In the genomic region with DNA sequence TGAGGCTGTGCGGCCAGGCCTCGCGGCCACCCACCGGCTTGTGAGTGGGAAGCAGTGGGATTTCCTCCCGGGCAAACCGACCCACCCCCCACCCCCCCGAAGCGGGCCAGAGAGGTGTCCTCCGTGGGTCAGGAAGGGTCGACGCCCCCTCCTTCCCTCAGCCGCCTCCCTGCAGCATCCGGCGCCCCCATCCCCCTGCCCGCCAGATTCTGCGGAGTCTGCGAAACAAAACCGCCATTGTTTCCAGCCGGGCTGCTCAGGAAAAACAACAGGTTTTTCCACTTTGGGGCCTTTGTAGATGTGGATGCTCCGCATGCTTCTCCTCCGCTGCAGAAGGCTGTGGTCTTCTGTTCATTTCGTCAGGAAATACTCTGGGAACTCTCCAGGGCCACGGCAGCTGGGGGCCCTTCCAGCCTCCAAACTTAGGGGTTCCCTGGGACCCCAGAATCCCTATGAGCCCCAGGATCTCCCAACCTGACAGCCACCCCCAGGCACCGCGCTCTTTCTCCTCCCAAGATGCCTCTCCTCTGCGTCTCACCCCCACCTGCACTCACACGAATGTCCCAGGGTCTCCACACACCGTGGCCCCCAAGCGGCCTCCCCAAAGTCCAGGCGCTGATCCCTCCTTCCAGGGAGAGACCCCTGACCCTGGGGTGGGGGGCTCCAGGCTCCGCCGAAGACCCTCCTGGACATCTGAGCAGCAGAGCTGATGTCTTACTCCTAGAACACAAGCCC, we compare ENCODE assay signal across 7 cellular contexts.
DNase-seq lines count a peak whose midpoint lies in the region; ATAC-seq, FAIRE-seq and TF ChIP-seq lines count a peak whose summit lies in the region.
"Not testable (repeated sequence)": the region's sequence is repeated elsewhere in the genome, so short reads cannot be mapped to it uniquely, and the experiment has no call there.

No MANE protein-coding gene starts in this region.

- not testable (repeated sequence) for TF ChIP-seq EP300 in H1 (IDR thresholded peaks at IDR 0.05; ENCODE audit: borderline replicate concordance in 1 of 2, low read depth in 2 of 2, low read length in 2 of 2)

- H3F3A ChIP-seq in PC-9 (ENCODE audit: insufficient read depth, low read depth): not testable (repeated sequence)

- peak overlapping the region; percentile 87 for H3K14ac ChIP-seq in H9 (ENCODE audit: insufficient read depth, low read length)
- H3K14ac ChIP-seq in H1 (ENCODE audit: insufficient read length): not testable (repeated sequence)

- H2BK5ac ChIP-seq in H9 (ENCODE audit: insufficient read length, low read length): not testable (repeated sequence)
- H2BK5ac ChIP-seq in H1 (ENCODE audit: low read depth, low read length): peak overlapping the region; percentile 75; the same call in 1 of the 2 replicates

- H3K4me2 ChIP-seq in H9 (ENCODE audit: insufficient read depth, insufficient read length, low read length) (peak overlapping the region; percentile 21), PC-9 (peak overlapping the region; percentile 82), H1 (ENCODE audit: insufficient read depth in 1 of 2, low read depth in 2 of 2, low read length in 2 of 2) (peak overlapping the region; percentile 39 to 42; a peak in 2 of 4 replicates)

- not testable (repeated sequence) for H2BK15ac ChIP-seq in H9 (ENCODE audit: low read depth, low read length); H1 (ENCODE audit: low read length)

- not testable (repeated sequence) for H2BK20ac ChIP-seq in H9 (ENCODE audit: low read depth, low read length, poor library complexity, severe bottlenecking); H1 (ENCODE audit: low read length)

- not testable (repeated sequence) for BruUV-seq in PC-9 (replicated peaks; lab: Mats Ljungman, UMichigan)

- H3K27ac Mint-ChIP-seq in H9: peak overlapping the region; percentile 96 to 97 (median 96)
- peak overlapping the region in 6 of 10 donors; percentile 19 to 75 (median 32) for H3K27ac Mint-ChIP-seq in naive thymus-derived CD8-positive, alpha-beta T cell

- H3K9me2 ChIP-seq in PC-9 (ENCODE audit: insufficient read depth): not testable (repeated sequence)

- POLR2A ChIA-PET in PC-9 (lab: Charles Lee; ENCODE audit: unreplicated experiment); naive thymus-derived CD8-positive, alpha-beta T cell (lab: Charles Lee): not testable (repeated sequence)
- POLR2A ChIA-PET in H1 (lab: Charles Lee; ENCODE audit: partially characterized antibody): interaction anchor here (0.6 kb wide), 1 partner anchor 670 kb away, joined by 3 read pairs; no protein-coding TSS in a partner anchor

- H2AFZ ChIP-seq in H9 (ENCODE audit: low read length); H1 (ENCODE audit: low read length): not testable (repeated sequence)
- H2AFZ ChIP-seq in PC-9: 0 out of 2 replicates have a peak overlapping the region, but pooled peaks have one; percentile 48

- TF ChIP-seq POLR2A in H1 (IDR thresholded peaks at IDR 0.05; ENCODE audit: control extremely low read depth in 1 of 2, low read depth in 2 of 2, low read length in 2 of 2): not testable (repeated sequence)

- not testable (repeated sequence) for H4K5ac ChIP-seq in H9 (ENCODE audit: insufficient read length, low read depth, low read length); H1 (ENCODE audit: insufficient read length, low read depth, low read length)

- not testable (repeated sequence) for H3K79me1 ChIP-seq in H9 (ENCODE audit: insufficient read depth, low read depth, low read length, poor library complexity, severe bottlenecking); H1 (ENCODE audit: low read depth, low read length)

- not testable (repeated sequence) for FAIRE-seq in H1 (lab: Jason Lieb, UNC)

- ATAC-seq in naive thymus-derived CD8-positive, alpha-beta T cell: peak in 1 of 2 donors; percentile 30

- not testable (repeated sequence) for H3K9me3 ChIP-seq in H9 (ENCODE audit: control insufficient read depth, low read depth, low read length); PC-9 (ENCODE audit: insufficient read depth, low read depth); H1 (ENCODE audit: insufficient read depth in 2 of 2, low read depth in 1 of 2, low read length in 1 of 2)

- H3K27me3 Mint-ChIP-seq in H9 (ENCODE audit: low read depth); naive thymus-derived CD8-positive, alpha-beta T cell: not testable (repeated sequence)

- not testable (repeated sequence) for H3K56ac ChIP-seq in H9 (ENCODE audit: insufficient read length, low read depth, low read length); H1 (replicated peaks; ENCODE audit: insufficient read length, low read depth, low read length)

- H3K27ac ChIP-seq in H9 (ENCODE audit: insufficient read length, low read depth, low read length): not testable (repeated sequence)
- H3K27ac ChIP-seq in PC-9 (peak overlapping the region; percentile 54), H1 (ENCODE audit: low read depth, low read length) (peak overlapping the region; percentile 63; the same call in 1 of the 2 replicates)

- peak overlapping the region; percentile 71; the same call in 1 of the 2 replicates for H3K4ac ChIP-seq in H9 (ENCODE audit: low read depth, low read length)
- not testable (repeated sequence) for H3K4ac ChIP-seq in H1 (replicated peaks; ENCODE audit: insufficient read length, low read depth, low read length)

- H3K4me3 Mint-ChIP-seq in H9: peak overlapping the region; percentile 44 to 54; a peak in 4 of 5 replicates
- peak overlapping the region in 7 of 10 donors; percentile 18 to 80 (median 53) for H3K4me3 Mint-ChIP-seq in naive thymus-derived CD8-positive, alpha-beta T cell

- H2AK5ac ChIP-seq in H9 (ENCODE audit: insufficient read length, low read length); H1 (ENCODE audit: low read depth, low read length): not testable (repeated sequence)

- H3K36me3 Mint-ChIP-seq in H9 (ENCODE audit: insufficient read depth in 1 of 3, low read depth in 3 of 3): peaks cover 0 to 16% (median 15%) of the 10 kb centered on the region in 3 experiments; a peak in 6 of 7 replicates
- peaks cover 0 to 13% (median 3%) of the 10 kb centered on the region in 3 donors for H3K36me3 Mint-ChIP-seq in naive thymus-derived CD8-positive, alpha-beta T cell

- H3K9ac ChIP-seq in H9 (ENCODE audit: extremely low read depth, insufficient read length, low read length): not testable (repeated sequence)
- peak overlapping the region in 1 of 4 experiments; percentile 13; a peak in 2 of 7 replicates for H3K9ac ChIP-seq in H1 (replicated peaks in 1 of 4; ENCODE audit: extremely low read depth in 1 of 4, low read depth in 3 of 4, low read length in 3 of 4)

- H3K4me3 ChIP-seq in PC-9 (peak overlapping the region; percentile 19; the same call in 1 of the 2 replicates), H1 (ENCODE audit: extremely low read depth in 1 of 4, insufficient read depth in 2 of 4, low read depth in 3 of 4, low read length in 4 of 4) (peak overlapping the region in 1 of 4 experiments; percentile 32; a peak in 1 of 8 replicates), retinal pigment epithelial cell (ENCODE audit: low read length) (peak overlapping the region; percentile 17)

- intact Hi-C loops in PC-9 (cut with micrococcal nuclease; ENCODE audit: unreplicated experiment): not testable (repeated sequence)

- peaks cover 24 to 28% of the 10 kb centered on the region in 2 experiments for H3K4me1 Mint-ChIP-seq in H9
- peaks cover 5 to 23% (median 8%) of the 10 kb centered on the region in 4 donors for H3K4me1 Mint-ChIP-seq in naive thymus-derived CD8-positive, alpha-beta T cell

- no CpG with 5 or more reads among the region's 32 CpGs for WGBS in H9 (ENCODE audit: extremely low coverage, insufficient read length, low lambda C conversion rate)
- 22% methylated on average over 23 of the region's 32 CpGs; no CpG with 5 or more reads in 1 of the 2 experiments for WGBS in H1 (ENCODE audit: extremely low coverage in 1 of 2, insufficient coverage in 1 of 2, insufficient read length in 1 of 2, insufficient replicate concordance in 2 of 2, low coverage in 1 of 2, low lambda C conversion rate in 2 of 2, missing lambda C conversion rate in 1 of 2), 2 experiments

- peak overlapping the region; percentile 69 for H2BK120ac ChIP-seq in H9 (ENCODE audit: low read depth, low read length, poor library complexity, severe bottlenecking)
- not testable (repeated sequence) for H2BK120ac ChIP-seq in H1 (replicated peaks; ENCODE audit: low read depth, low read length)

- H3T11ph ChIP-seq in H9 (ENCODE audit: low read length): not testable (repeated sequence)

- H4K8ac ChIP-seq in H9 (replicated peaks; ENCODE audit: insufficient read length, low read depth, low read length): not testable (repeated sequence)
- peak overlapping the region; percentile 85; the same call in 1 of the 2 replicates for H4K8ac ChIP-seq in H1 (ENCODE audit: extremely low read depth, insufficient read depth, low read length)

- CTCF ChIA-PET in PC-9 (lab: Charles Lee); H1 (lab: Charles Lee; ENCODE audit: partially characterized antibody): not testable (repeated sequence)

- not testable (repeated sequence) for H3K23ac ChIP-seq in H9 (ENCODE audit: insufficient read length, low read depth, low read length); H1 (ENCODE audit: insufficient read length)

- DNase-seq in H9: peak; percentile 70
- peak; percentile 70 to 76 for DNase-seq in PC-9
- peak; percentile 61 for DNase-seq in activated effector memory CD4-positive, alpha-beta T cell treated with anti-CD3 and anti-CD28 coated beads, Interleukin-2, amount 50 U/mL, for 16 hours
- DNase-seq in H1 (ENCODE audit: low read depth in 1 of 2, low spot score in 2 of 2): peak in 1 of 2 experiments; percentile 59
- DNase-seq in iPS-NIHi11 (ENCODE audit: low spot score): peak; percentile 70
- not testable (repeated sequence) for DNase-seq in naive thymus-derived CD8-positive, alpha-beta T cell; retinal pigment epithelial cell (ENCODE audit: low read depth)

- not testable (repeated sequence) for H3K36me3 ChIP-seq in PC-9 (ENCODE audit: low read depth); H1 (ENCODE audit: control insufficient read depth in 2 of 4, insufficient read depth in 4 of 4, low read length in 3 of 4)

- not testable (repeated sequence) for TF ChIP-seq CTCF in H9 (conservative IDR thresholded peaks at IDR 0.05); PC-9 (conservative IDR thresholded peaks at IDR 0.05); H1 (IDR thresholded peaks at IDR 0.05; ENCODE audit: control extremely low read depth in 1 of 3, insufficient read depth in 1 of 3, low read depth in 1 of 3, low read length in 3 of 3); retinal pigment epithelial cell (conservative IDR thresholded peaks at IDR 0.05; ENCODE audit: low read depth, low read length)

- peak overlapping the region; percentile 94 for H2BK12ac ChIP-seq in H9 (ENCODE audit: insufficient read length, low read depth, low read length)
- H2BK12ac ChIP-seq in H1 (ENCODE audit: low read depth, low read length): not testable (repeated sequence)

- H3K79me2 ChIP-seq in H9 (ENCODE audit: insufficient read depth, low read length); PC-9 (ENCODE audit: low read depth); H1 (ENCODE audit: control insufficient read depth in 1 of 2, insufficient read depth in 2 of 2, low read length in 2 of 2): not testable (repeated sequence)

- H4K20me1 ChIP-seq in H9 (ENCODE audit: control insufficient read depth, insufficient read depth, insufficient read length); PC-9 (ENCODE audit: insufficient read depth); H1 (replicated peaks in 1 of 2; ENCODE audit: control insufficient read depth in 1 of 2, insufficient read depth in 2 of 2, low read length in 2 of 2): not testable (repeated sequence)

- peaks cover 12 to 17% of the 10 kb centered on the region in 2 experiments for H3K9me3 Mint-ChIP-seq in H9
- H3K9me3 Mint-ChIP-seq in naive thymus-derived CD8-positive, alpha-beta T cell: not testable (repeated sequence)

- H3K18ac ChIP-seq in H9 (ENCODE audit: insufficient read length, low read depth, low read length) (peak overlapping the region; percentile 85), H1 (ENCODE audit: extremely low read depth, low read length) (peak overlapping the region; percentile 78)

- H3K23me2 ChIP-seq in H9 (ENCODE audit: insufficient read length, low read depth, low read length, poor library complexity, severe bottlenecking); H1 (ENCODE audit: low read depth, low read length): not testable (repeated sequence)

- not testable (repeated sequence) for TF ChIP-seq RAD21 in H1 (IDR thresholded peaks at IDR 0.05 in 1 of 2, conservative IDR thresholded peaks at IDR 0.05 in 1 of 2; ENCODE audit: low read depth in 2 of 2, low read length in 2 of 2)

- not testable (repeated sequence) for H3K27me3 ChIP-seq in H9 (ENCODE audit: insufficient read depth, low read length); PC-9 (ENCODE audit: insufficient read depth, low read depth); H1 (replicated peaks in 1 of 4; ENCODE audit: control insufficient read depth in 3 of 4, extremely low read depth in 1 of 4, insufficient read depth in 3 of 4, low read length in 3 of 4)

- not testable (repeated sequence) for H3K4me1 ChIP-seq in H9 (ENCODE audit: insufficient read depth, low read length)
- H3K4me1 ChIP-seq in PC-9 (replicated peaks; ENCODE audit: insufficient read depth): peaks cover 29% of the 10 kb centered on the region
- peaks cover 0 to 13% (median 2%) of the 10 kb centered on the region in 4 experiments; a peak in 5 of 7 replicates for H3K4me1 ChIP-seq in H1 (replicated peaks in 1 of 4; ENCODE audit: control insufficient read depth in 3 of 4, insufficient read depth in 4 of 4, low read length in 3 of 4)

- H4K91ac ChIP-seq in H9 (ENCODE audit: insufficient read length, low read depth, low read length); H1 (replicated peaks; ENCODE audit: insufficient read length, low read length): not testable (repeated sequence)

Comparison
In these comparisons a context has a peak if more than half of its experiments do, and no peak if none do; other contexts are left out.
1. H3K4me2 ChIP-seq: peak in every context shown above with its lines; median percentile 82 in PC-9; 40 in H1; 21 in H9.